Comparison of ENCODE assay signal across 8 cellular contexts in genomic region chr2:201450910-201451329, GRCh38. TPM values are rescaled to one million over a fixed set of nuclear protein-coding genes. Genes with fewer than 3 reads are reported as not detected.
A peak's percentile ranks its signal among the peaks of the same experiment; 100 is the strongest.
DNase-seq lines count a peak whose midpoint lies in the region; ATAC-seq and TF ChIP-seq lines count a peak whose summit lies in the region.

No MANE protein-coding gene starts in this region.

- CTCF ChIA-PET in CD8-positive, alpha-beta memory T cell (lab: Charles Lee) = interaction anchor here (0.6 to 2.5 kb wide), 10 partner anchors 19 to 330 kb away, joined by 3 to 11 read pairs (median 3); partner anchors contain the start of genes ALS2 and CASP10

- H3K27me3 ChIP-seq in CD8-positive, alpha-beta memory T cell (ENCODE audit: insufficient read depth, low read length, poor library complexity, severe bottlenecking) = no peaks in the 10 kb centered on the region
- no peaks in the 10 kb centered on the region for H3K27me3 ChIP-seq in subcutaneous abdominal adipose tissue (ENCODE audit: control insufficient read depth in 5 of 5, insufficient read depth in 4 of 5, low read length in 5 of 5)

- in situ Hi-C loops in astrocyte of the cerebellum (cut with HindIII; ENCODE audit: low sequenced_read_pairs) = no loop called here

- H3K4me3 Mint-ChIP-seq in CD8-positive, alpha-beta memory T cell = peak overlapping the region; percentile 96 to 100 (median 97)

- peak overlapping the region; percentile 92 for H3K27ac ChIP-seq in CD8-positive, alpha-beta memory T cell (ENCODE audit: low read depth, low read length)
- H3K27ac ChIP-seq in subcutaneous abdominal adipose tissue (ENCODE audit: low read depth, low read length) = peak overlapping the region; percentile 86

- TF ChIP-seq CTCF in LNCaP clone FGC (IDR thresholded peaks at IDR 0.05; ENCODE audit: control insufficient read depth, extremely low read depth, insufficient read depth) (no peak), astrocyte of the cerebellum (IDR thresholded peaks at IDR 0.05; ENCODE audit: low read depth, low read length, missing control alignments) (no peak)

- no peak for DNase-seq in CD8-positive, alpha-beta memory T cell
- DNase-seq in LNCaP clone FGC (ENCODE audit: low read depth) (no peak), astrocyte of the cerebellum (ENCODE audit: low read depth) (no peak), inferior parietal cortex (ENCODE audit: extremely low spot score) (peak; percentile 24)
- DNase-seq in stimulated activated naive CD4-positive, alpha-beta T cell (lab: John Stamatoyannopoulos, UW) = no peak

- no peaks in the 10 kb centered on the region for H3K9me3 ChIP-seq in CD8-positive, alpha-beta memory T cell (ENCODE audit: low read length)
- H3K9me3 ChIP-seq in subcutaneous abdominal adipose tissue (ENCODE audit: control insufficient read depth in 5 of 5, low read length in 5 of 5) = no peaks in the 10 kb centered on the region

- ATAC-seq in GM21423 (IDR thresholded peaks at IDR 0.05; ENCODE audit: unreplicated experiment) (peak; percentile 26), HG02642 (IDR thresholded peaks at IDR 0.05; ENCODE audit: poor library complexity, unreplicated experiment) (no peak)

- peaks cover 0 to 23% (median 2%) of the 10 kb centered on the region in 3 donors for H3K36me3 Mint-ChIP-seq in CD8-positive, alpha-beta memory T cell

- peak overlapping the region; percentile 92 to 99 (median 96) for H3K27ac Mint-ChIP-seq in CD8-positive, alpha-beta memory T cell

- peak overlapping the region; percentile 63 to 91 (median 85) for H3K9ac ChIP-seq in subcutaneous abdominal adipose tissue (ENCODE audit: low read length in 5 of 5)

- H3K4me1 Mint-ChIP-seq in CD8-positive, alpha-beta memory T cell = peaks cover 50 to 63% (median 62%) of the 10 kb centered on the region in 3 donors

- H3K36me3 ChIP-seq in CD8-positive, alpha-beta memory T cell (ENCODE audit: insufficient read depth, low read length) = no peaks in the 10 kb centered on the region
- peaks cover 0 to 5% (median 0%) of the 10 kb centered on the region in 5 donors for H3K36me3 ChIP-seq in subcutaneous abdominal adipose tissue (ENCODE audit: control insufficient read depth in 5 of 5, insufficient read depth in 5 of 5, low read length in 5 of 5)

- no peaks in the 10 kb centered on the region for H3K27me3 Mint-ChIP-seq in CD8-positive, alpha-beta memory T cell

- peaks cover 52% of the 10 kb centered on the region for H3K4me1 ChIP-seq in CD8-positive, alpha-beta memory T cell (ENCODE audit: insufficient read depth, low read length)
- peaks cover 0 to 36% (median 29%) of the 10 kb centered on the region in 5 donors for H3K4me1 ChIP-seq in subcutaneous abdominal adipose tissue (ENCODE audit: control insufficient read depth in 5 of 5, insufficient read depth in 5 of 5, low read length in 5 of 5)

- POLR2A ChIA-PET in CD8-positive, alpha-beta memory T cell (lab: Charles Lee) = interaction anchor here (0.7 to 2.9 kb wide), 12 partner anchors 11 to 816 kb away, joined by 3 to 18 read pairs (median 6); partner anchors contain the start of genes ALS2, CASP8, NIF3L1 and PPIL3

- H3K4me3 ChIP-seq in CD8-positive, alpha-beta memory T cell (ENCODE audit: low read length) = peak overlapping the region; percentile 99
- H3K4me3 ChIP-seq in LNCaP clone FGC (ENCODE audit: low read depth, low read length) (peak overlapping the region; percentile 91), astrocyte of the cerebellum (ENCODE audit: low read depth, low read length) (peak overlapping the region; percentile 99), subcutaneous abdominal adipose tissue (ENCODE audit: low read depth in 1 of 5, low read length in 5 of 5) (peak overlapping the region; percentile 89 to 97 (median 95))

- no peaks in the 10 kb centered on the region for H3K9me3 Mint-ChIP-seq in CD8-positive, alpha-beta memory T cell

RNA-seq across cellular contexts. Expression of gene TRAK2, which starts 0.3 kb away (rescaled TPM):
- 10 to 100 TPM; 24.9 to 26.0 TPM for total RNA-seq in CD8-positive, alpha-beta memory T cell
- polyA plus RNA-seq in CD8-positive, alpha-beta memory T cell = 40.1 TPM

RNA-seq across cellular contexts. Expression of gene STRADB, which starts 0.6 kb away (rescaled TPM):
- 10 to 100 TPM; 22.3 to 27.7 TPM for total RNA-seq in CD8-positive, alpha-beta memory T cell
- 35.3 TPM for polyA plus RNA-seq in CD8-positive, alpha-beta memory T cell
